ENCODE assay signal across 1 cellular context in the genomic region with DNA sequence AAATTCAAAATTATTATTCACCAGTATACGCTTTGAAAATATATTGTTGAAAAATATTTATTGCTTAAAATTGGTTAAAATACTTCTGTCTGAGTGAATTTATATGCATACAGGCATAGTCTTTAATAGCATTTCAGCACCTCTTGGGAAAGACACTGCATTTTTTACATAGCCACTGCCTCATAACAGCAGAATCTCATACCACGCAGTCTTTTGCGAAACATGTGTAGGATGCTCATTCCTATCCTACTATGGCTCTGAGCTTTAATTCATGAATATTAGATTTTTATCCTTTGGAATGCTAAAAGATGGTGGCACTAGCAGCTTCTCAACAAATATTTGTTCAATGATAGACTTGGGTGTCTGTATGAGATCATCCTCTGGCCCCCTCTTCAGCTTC.
TF ChIP-seq lines count a peak whose summit lies in the region.

No MANE protein-coding gene starts in this region.

TF ChIP-seq in IMR-90, 13 proteins besides CTCF, POLR2A, EP300 and RAD21:
- no peak for TF ChIP-seq RCOR1 (IDR thresholded peaks at IDR 0.05; ENCODE audit: insufficient replicate concordance, low read length)
- TF ChIP-seq CEBPB (IDR thresholded peaks at IDR 0.05; ENCODE audit: low read depth, low read length) = peak; percentile 7; the same call in 1 of the 2 replicates
